21 cellular contexts compared by ENCODE assay signal in genomic region chr3:62226601-62227339, GRCh38.
"Had no signal": no experiment of that assay in that cellular context is flagged by ENCODE, and none has a peak within 500 bp of the region (broad histone marks: within the 10 kb centered on the region; RNA-seq: fewer than 3 reads in every experiment).

No MANE protein-coding gene starts in this region.

- H3K27ac Mint-ChIP-seq: activated CD4-positive, alpha-beta T cell treated with anti-CD3 and anti-CD28 coated beads, Interleukin-2, amount 10 ng/mL, durations not matched to agents 7 days and 5 days; activated naive CD8-positive, alpha-beta T cell treated with anti-CD3 and anti-CD28 coated beads for 36 hours; activated T-cell treated with anti-CD3 and anti-CD28 coated beads, Interleukin-2, amount 50 U/mL, for 72 hours; stimulated activated naive CD8-positive, alpha-beta T cell treated with anti-CD3 and anti-CD28 coated beads, Interleukin-15, amount 100 ng/mL, for 72 hours; T-helper 2 cell treated with Interferon-gamma antibody and Interleukin-4, amounts not matched to agents 5 μg/mL and 100 μg/mL, for 36 hours had no signal

- H3K4me3 Mint-ChIP-seq: activated CD4-positive, alpha-beta T cell treated with anti-CD3 and anti-CD28 coated beads, Interleukin-2, amount 10 ng/mL, durations not matched to agents 7 days and 5 days; activated naive CD8-positive, alpha-beta T cell treated with anti-CD3 and anti-CD28 coated beads for 36 hours; activated T-cell treated with anti-CD3 and anti-CD28 coated beads, Interleukin-2, amount 50 U/mL, for 72 hours; brain; central memory CD8-positive, alpha-beta T cell; neural crest cell; stimulated activated naive CD8-positive, alpha-beta T cell treated with anti-CD3 and anti-CD28 coated beads, Interleukin-15, amount 100 ng/mL, for 72 hours; T-helper 2 cell treated with Interferon-gamma antibody and Interleukin-4, amounts not matched to agents 5 μg/mL and 100 μg/mL, for 36 hours had no signal

- H3K36me3 ChIP-seq: upper lobe of right lung had no signal

- H3K9me3 Mint-ChIP-seq: activated CD4-positive, alpha-beta T cell treated with anti-CD3 and anti-CD28 coated beads, Interleukin-2, amount 10 ng/mL, durations not matched to agents 7 days and 5 days; activated naive CD8-positive, alpha-beta T cell treated with anti-CD3 and anti-CD28 coated beads for 36 hours; activated T-cell treated with anti-CD3 and anti-CD28 coated beads, Interleukin-2, amount 50 U/mL, for 72 hours; central memory CD8-positive, alpha-beta T cell; neural crest cell; stimulated activated naive CD8-positive, alpha-beta T cell treated with anti-CD3 and anti-CD28 coated beads, Interleukin-15, amount 100 ng/mL, for 72 hours; T-helper 2 cell treated with Interferon-gamma antibody and Interleukin-4, amounts not matched to agents 5 μg/mL and 100 μg/mL, for 36 hours had no signal

- ATAC-seq: activated T-cell treated with anti-CD3 and anti-CD28 coated beads, Interleukin-2, amount 50 U/mL, for 72 hours; heart right ventricle; left colon; stimulated activated naive CD8-positive, alpha-beta T cell treated with anti-CD3 and anti-CD28 coated beads, Interleukin-15, amount 100 ng/mL, for 72 hours; upper lobe of right lung had no signal

- H3K4me1 Mint-ChIP-seq: activated CD4-positive, alpha-beta T cell treated with anti-CD3 and anti-CD28 coated beads, Interleukin-2, amount 10 ng/mL, durations not matched to agents 7 days and 5 days; activated naive CD8-positive, alpha-beta T cell treated with anti-CD3 and anti-CD28 coated beads for 36 hours; central memory CD8-positive, alpha-beta T cell; stimulated activated naive CD8-positive, alpha-beta T cell treated with anti-CD3 and anti-CD28 coated beads, Interleukin-15, amount 100 ng/mL, for 72 hours had no signal

- H3K27me3 Mint-ChIP-seq: central memory CD8-positive, alpha-beta T cell had no signal

- H3K4me1 ChIP-seq: testis, upper lobe of right lung had no signal

- H3K4me3 ChIP-seq: heart right ventricle, lung, sigmoid colon, testis, upper lobe of right lung had no signal

- DNase-seq: activated CD4-positive, alpha-beta T cell treated with anti-CD3 and anti-CD28 coated beads, Interleukin-2, amount 10 ng/mL, durations not matched to agents 7 days and 5 days; activated CD4-positive, CD25-positive, alpha-beta regulatory T cell; activated CD8-positive, alpha-beta memory T cell treated with anti-CD3 and anti-CD28 coated beads, Interleukin-2, amount 50 U/mL, for 48 hours; activated naive CD8-positive, alpha-beta T cell treated with anti-CD3 and anti-CD28 coated beads for 36 hours; activated T-cell treated with anti-CD3 and anti-CD28 coated beads, Interleukin-2, amount 50 U/mL, for 72 hours; cortex of kidney; effector memory CD4-positive, alpha-beta T cell; heart right ventricle; left colon; midbrain; sigmoid colon; stimulated activated CD4-positive, alpha-beta T cell treated with anti-CD3 and anti-CD28 coated beads, Interleukin-1b, Interleukin-23, amount 100 ng/mL, for 48 hours; stimulated activated naive CD8-positive, alpha-beta T cell treated with anti-CD3 and anti-CD28 coated beads, Interleukin-15, amount 100 ng/mL, for 72 hours; testis; upper lobe of right lung had no signal

- H3K9me3 ChIP-seq: heart right ventricle, sigmoid colon, testis, upper lobe of right lung had no signal

- H3K36me3 Mint-ChIP-seq: activated naive CD8-positive, alpha-beta T cell treated with anti-CD3 and anti-CD28 coated beads for 36 hours had no signal

- H3K27me3 ChIP-seq: heart right ventricle, sigmoid colon, testis, upper lobe of right lung had no signal

- H3K27ac ChIP-seq: heart right ventricle, sigmoid colon, testis, upper lobe of right lung had no signal

- FAIRE-seq: frontal cortex had no signal
